In the genomic region with DNA sequence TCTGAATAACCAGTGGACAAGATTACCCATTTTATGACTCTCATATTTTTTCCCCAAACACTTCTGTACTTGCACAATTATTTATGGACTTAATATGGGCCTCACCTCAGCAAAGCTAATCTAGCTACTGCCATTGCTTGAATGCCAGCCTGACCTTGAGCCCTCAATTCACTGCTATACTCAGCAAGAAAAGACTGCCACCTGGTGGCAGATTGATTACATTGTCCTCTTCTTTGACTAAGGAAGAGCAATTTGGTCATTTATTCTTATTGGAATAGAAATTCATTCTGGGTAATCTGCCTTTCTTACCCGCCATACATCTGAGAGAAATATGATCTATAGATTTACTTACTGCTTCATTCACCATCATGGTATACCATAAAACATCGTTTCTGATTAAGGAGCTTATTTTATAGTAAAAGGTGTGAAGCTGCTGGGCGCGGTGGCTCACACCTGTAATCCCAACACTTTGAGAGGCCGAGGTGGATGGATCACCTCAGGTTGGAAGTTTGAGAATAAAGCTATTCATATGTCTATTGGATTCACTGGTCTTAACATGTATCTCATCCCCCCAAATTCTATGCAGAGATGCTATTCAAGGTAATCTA, we compare ENCODE assay signal across 8 cellular contexts. TPM values are rescaled to one million over a fixed set of nuclear protein-coding genes. Genes with fewer than 3 reads are reported as not detected.
DNase-seq lines count a peak whose midpoint lies in the region; ATAC-seq lines count a peak whose summit lies in the region.

No MANE protein-coding gene starts in this region.

- no peaks in the 10 kb centered on the region for H3K9me3 Mint-ChIP-seq in CD8-positive, alpha-beta memory T cell
- H3K9me3 Mint-ChIP-seq in activated CD4-positive, alpha-beta memory T cell treated with anti-CD3 and anti-CD28 coated beads, Interleukin-2, amount 10 ng/mL, durations not matched to agents 7 days and 5 days = no peaks in the 10 kb centered on the region

- POLR2A ChIA-PET in CD8-positive, alpha-beta memory T cell (lab: Charles Lee) = interaction anchor here (0.5 to 2.1 kb wide), 4 partner anchors 13 to 135 kb away, joined by 3 to 32 read pairs (median 4); partner anchors contain the start of gene DIPK1A
- POLR2A ChIA-PET in activated CD4-positive, alpha-beta memory T cell treated with anti-CD3 and anti-CD28 coated beads, Interleukin-2, amount 10 ng/mL, durations not matched to agents 7 days and 5 days (lab: Charles Lee) = interaction anchor here (0.8 to 4.9 kb wide), 15 partner anchors 13 to 245 kb away, joined by 3 to 82 read pairs (median 5); partner anchors contain the start of genes DIPK1A, MTF2 and RPL5

- peak; percentile 77 for ATAC-seq in GM19328 (IDR thresholded peaks at IDR 0.05; ENCODE audit: unreplicated experiment)
- peak; percentile 78 for ATAC-seq in stimulated activated naive CD8-positive, alpha-beta T cell treated with anti-CD3 and anti-CD28 coated beads, Interleukin-15, Interleukin-2, amounts not matched to agents 100 U/mL and 50 U/mL, for 24 hours

- H3K27ac ChIP-seq in CD8-positive, alpha-beta memory T cell (ENCODE audit: low read depth, low read length) = no peak overlapping the region

- no peaks in the 10 kb centered on the region for H3K9me3 ChIP-seq in CD8-positive, alpha-beta memory T cell (ENCODE audit: low read length)

- no peaks in the 10 kb centered on the region for H3K36me3 Mint-ChIP-seq in CD8-positive, alpha-beta memory T cell
- H3K36me3 Mint-ChIP-seq in activated CD4-positive, alpha-beta memory T cell treated with anti-CD3 and anti-CD28 coated beads, Interleukin-2, amount 10 ng/mL, durations not matched to agents 7 days and 5 days (ENCODE audit: low read depth) = peaks cover 9% of the 10 kb centered on the region

- peak overlapping the region in 7 of 8 donors; percentile 9 to 76 (median 31) for H3K27ac Mint-ChIP-seq in CD8-positive, alpha-beta memory T cell
- H3K27ac Mint-ChIP-seq in activated CD4-positive, alpha-beta memory T cell treated with anti-CD3 and anti-CD28 coated beads, Interleukin-2, amount 10 ng/mL, durations not matched to agents 7 days and 5 days = no peak overlapping the region

- CTCF ChIA-PET in CD8-positive, alpha-beta memory T cell (lab: Charles Lee) = interaction anchor here (0.6 to 9.0 kb wide), 48 partner anchors 8 to 850 kb away, joined by 3 to 172 read pairs (median 5); partner anchors contain the start of genes DIPK1A and RPL5
- CTCF ChIA-PET in activated CD4-positive, alpha-beta memory T cell treated with anti-CD3 and anti-CD28 coated beads, Interleukin-2, amount 10 ng/mL, durations not matched to agents 7 days and 5 days (lab: Charles Lee) = interaction anchor here (0.6 to 3.8 kb wide), 39 partner anchors 9 to 245 kb away, joined by 3 to 176 read pairs (median 7); partner anchors contain the start of genes DIPK1A and RPL5

- H3K4me3 Mint-ChIP-seq in CD8-positive, alpha-beta memory T cell = no peak overlapping the region
- H3K4me3 Mint-ChIP-seq in activated CD4-positive, alpha-beta memory T cell treated with anti-CD3 and anti-CD28 coated beads, Interleukin-2, amount 10 ng/mL, durations not matched to agents 7 days and 5 days = no peak overlapping the region

- peaks cover 0 to 1% of the 10 kb centered on the region in 2 donors for H3K27me3 Mint-ChIP-seq in CD8-positive, alpha-beta memory T cell
- H3K27me3 Mint-ChIP-seq in activated CD4-positive, alpha-beta memory T cell treated with anti-CD3 and anti-CD28 coated beads, Interleukin-2, amount 10 ng/mL, durations not matched to agents 7 days and 5 days = peaks cover 4% of the 10 kb centered on the region

- H3K4me3 ChIP-seq in CD8-positive, alpha-beta memory T cell (ENCODE audit: low read length) = no peak overlapping the region

- peaks cover 35 to 49% (median 48%) of the 10 kb centered on the region in 3 donors for H3K4me1 Mint-ChIP-seq in CD8-positive, alpha-beta memory T cell
- H3K4me1 Mint-ChIP-seq in activated CD4-positive, alpha-beta memory T cell treated with anti-CD3 and anti-CD28 coated beads, Interleukin-2, amount 10 ng/mL, durations not matched to agents 7 days and 5 days = peaks cover 51% of the 10 kb centered on the region

- peaks cover 49% of the 10 kb centered on the region for H3K4me1 ChIP-seq in CD8-positive, alpha-beta memory T cell (ENCODE audit: insufficient read depth, low read length)

- H3K36me3 ChIP-seq in CD8-positive, alpha-beta memory T cell (ENCODE audit: insufficient read depth, low read length) = no peaks in the 10 kb centered on the region

- peak; percentile 47 to 81 (median 74) for DNase-seq in CD8-positive, alpha-beta memory T cell
- peak; percentile 41 for DNase-seq in HPDE6-E6E7 (ENCODE audit: extremely low spot score)
- peak; percentile 96 for DNase-seq in NCI-H82 (lab: John Stamatoyannopoulos, UW)
- DNase-seq in activated CD4-positive, alpha-beta memory T cell treated with anti-CD3 and anti-CD28 coated beads, Interleukin-2, amount 10 ng/mL, durations not matched to agents 7 days and 5 days = peak; percentile 74
- peak; percentile 64 for DNase-seq in epidermal melanocyte (ENCODE audit: insufficient read length, low spot score)
- DNase-seq in myocyte (ENCODE audit: low read depth) = peak; percentile 92
- peak; percentile 65 for DNase-seq in stimulated activated naive CD8-positive, alpha-beta T cell treated with anti-CD3 and anti-CD28 coated beads, Interleukin-15, Interleukin-2, amounts not matched to agents 100 U/mL and 50 U/mL, for 24 hours

- no peaks in the 10 kb centered on the region for H3K27me3 ChIP-seq in CD8-positive, alpha-beta memory T cell (ENCODE audit: insufficient read depth, low read length, poor library complexity, severe bottlenecking)

RNA-seq across cellular contexts. Expression of gene DIPK1A, which starts 32.9 kb away (rescaled TPM):
- 10 to 100 TPM; 10.9 to 12.9 TPM for total RNA-seq in CD8-positive, alpha-beta memory T cell
- polyA plus RNA-seq in CD8-positive, alpha-beta memory T cell = 15.7 TPM
- 10 to 100 TPM; 12.7 to 17.2 TPM for total RNA-seq in activated CD4-positive, alpha-beta memory T cell treated with anti-CD3 and anti-CD28 coated beads, Interleukin-2, amount 10 ng/mL, durations not matched to agents 7 days and 5 days
- total RNA-seq in myocyte = 28.4 and 28.5 TPM in 2 replicates
- polyA plus RNA-seq in myocyte (2012) = 14.2 TPM

Comparison
In these comparisons a context has a peak if more than half of its experiments do, and no peak if none do; other contexts are left out.
1. DNase-seq: peak in every context shown above with its lines; median percentile 96 in NCI-H82; 92 in myocyte; 74 in CD8-positive, alpha-beta memory T cell; 74 in activated CD4-positive, alpha-beta memory T cell treated with anti-CD3 and anti-CD28 coated beads, Interleukin-2, amount 10 ng/mL, durations not matched to agents 7 days and 5 days; 65 in stimulated activated naive CD8-positive, alpha-beta T cell treated with anti-CD3 and anti-CD28 coated beads, Interleukin-15, Interleukin-2, amounts not matched to agents 100 U/mL and 50 U/mL, for 24 hours; 64 in epidermal melanocyte; 41 in HPDE6-E6E7.